8 cellular contexts compared by ENCODE assay signal in genomic region chr20:56391596-56392281, GRCh38. TPM values are rescaled to one million over a fixed set of nuclear protein-coding genes. Genes with fewer than 3 reads are reported as not detected.
A peak's percentile ranks its signal among the peaks of the same experiment; 100 is the strongest.
DNase-seq lines count a peak whose midpoint lies in the region; ATAC-seq, FAIRE-seq and TF ChIP-seq lines count a peak whose summit lies in the region.

AURKA (minus strand) TSS chr20:56392215; CDS start chr20:56388197, 4,018 bp downstream.

- peak; percentile 7 to 37 for ATAC-seq in naive thymus-derived CD8-positive, alpha-beta T cell

- H3K79me2 ChIP-seq in OCI-LY3 (ENCODE audit: low read length): peaks cover 90% of the 10 kb centered on the region
- peaks cover 28 to 80% of the 10 kb centered on the region in 2 experiments for H3K79me2 ChIP-seq in H1 (ENCODE audit: control insufficient read depth in 1 of 2, insufficient read depth in 2 of 2, low read length in 2 of 2)

- peak; percentile 49 for DNase-seq in NCI-H748 (lab: John Stamatoyannopoulos, UW; ENCODE audit: unreplicated experiment)
- DNase-seq in NCI-H748 treated with DMSO at 0.1 percent for 48 hours (lab: John Stamatoyannopoulos, UW): no peak
- DNase-seq in HFF-Myc (ENCODE audit: extremely low read depth, low read depth): no peak
- DNase-seq in H1 (ENCODE audit: low read depth in 1 of 2, low spot score in 2 of 2): no peak
- DNase-seq in naive thymus-derived CD8-positive, alpha-beta T cell: peak in 1 of 10 donors; percentile 9
- DNase-seq in globus pallidus (ENCODE audit: low spot score): no peak
- DNase-seq in activated T-cell treated with anti-CD3 and anti-CD28 coated beads, Interleukin-2, amount 50 U/mL, for 48 hours: no peak

- TF ChIP-seq RAD21 in H1 (IDR thresholded peaks at IDR 0.05 in 1 of 2, conservative IDR thresholded peaks at IDR 0.05 in 1 of 2; ENCODE audit: low read depth in 2 of 2, low read length in 2 of 2): no peak

- H3K27me3 Mint-ChIP-seq in naive thymus-derived CD8-positive, alpha-beta T cell: no peaks in the 10 kb centered on the region

- peak within 1 kb of the TSS; percentile 80 for H3K27ac ChIP-seq in OCI-LY3 (ENCODE audit: low read length)
- peak within 1 kb of the TSS; percentile 92 for H3K27ac ChIP-seq in H1 (ENCODE audit: low read depth, low read length)

- TF ChIP-seq CTCF in HFF-Myc (IDR thresholded peaks at IDR 0.05; ENCODE audit: low read depth, low read length, missing control alignments) (no peak), OCI-LY3 (IDR thresholded peaks at IDR 0.05; ENCODE audit: low read depth, low read length) (no peak), H1 (IDR thresholded peaks at IDR 0.05; ENCODE audit: control extremely low read depth in 1 of 3, insufficient read depth in 1 of 3, low read depth in 1 of 3, low read length in 3 of 3) (no peak)

- H2BK5ac ChIP-seq in H1 (ENCODE audit: low read depth, low read length): peak within 1 kb of the TSS; percentile 84

- peak within 1 kb of the TSS; percentile 85 for H3K4me3 ChIP-seq in HFF-Myc (replicated peaks; ENCODE audit: low read depth, low read length)
- peak within 1 kb of the TSS; percentile 88 for H3K4me3 ChIP-seq in OCI-LY3 (ENCODE audit: low read length)
- H3K4me3 ChIP-seq in H1 (ENCODE audit: extremely low read depth in 1 of 4, insufficient read depth in 2 of 4, low read depth in 3 of 4, low read length in 4 of 4): peak within 1 kb of the TSS; percentile 88 to 99 (median 98)

- 4% methylated on average over 37 of the region's 37 CpGs; no CpG with 5 or more reads in 1 of the 2 experiments for WGBS in H1 (ENCODE audit: extremely low coverage in 1 of 2, insufficient coverage in 1 of 2, insufficient read length in 1 of 2, insufficient replicate concordance in 2 of 2, low coverage in 1 of 2, low lambda C conversion rate in 2 of 2, missing lambda C conversion rate in 1 of 2), 2 experiments

- H2BK120ac ChIP-seq in H1 (replicated peaks; ENCODE audit: low read depth, low read length): no peak within 1 kb of the TSS

- no peaks in the 10 kb centered on the region for H3K27me3 ChIP-seq in OCI-LY3 (ENCODE audit: low read depth, low read length)
- no peaks in the 10 kb centered on the region for H3K27me3 ChIP-seq in H1 (replicated peaks in 1 of 4; ENCODE audit: control insufficient read depth in 3 of 4, extremely low read depth in 1 of 4, insufficient read depth in 3 of 4, low read length in 3 of 4)

- H4K5ac ChIP-seq in H1 (ENCODE audit: insufficient read length, low read depth, low read length): peak within 1 kb of the TSS; percentile 87

- no peak within 1 kb of the TSS for H3K14ac ChIP-seq in H1 (ENCODE audit: insufficient read length)

- no peak for TF ChIP-seq EP300 in H1 (IDR thresholded peaks at IDR 0.05; ENCODE audit: borderline replicate concordance in 1 of 2, low read depth in 2 of 2, low read length in 2 of 2)

- H4K20me1 ChIP-seq in OCI-LY3 (ENCODE audit: insufficient read depth, low read length): peaks cover 11% of the 10 kb centered on the region; the same call in 1 of the 2 replicates
- H4K20me1 ChIP-seq in H1 (replicated peaks in 1 of 2; ENCODE audit: control insufficient read depth in 1 of 2, insufficient read depth in 2 of 2, low read length in 2 of 2): peaks cover 4 to 10% of the 10 kb centered on the region in 2 experiments

- no peak within 1 kb of the TSS for H2BK15ac ChIP-seq in H1 (ENCODE audit: low read length)

- CTCF ChIA-PET in H1 (lab: Charles Lee; ENCODE audit: partially characterized antibody): interaction anchor here (0.6 to 1.2 kb wide), 4 partner anchors 9 to 1883 kb away, joined by 3 to 4 read pairs (median 3); no protein-coding TSS in a partner anchor

- H3K9me3 ChIP-seq in OCI-LY3 (ENCODE audit: insufficient read depth, low read length): no peaks in the 10 kb centered on the region
- H3K9me3 ChIP-seq in H1 (ENCODE audit: insufficient read depth in 2 of 2, low read depth in 1 of 2, low read length in 1 of 2): no peaks in the 10 kb centered on the region

- H3K36me3 ChIP-seq in OCI-LY3 (replicated peaks; ENCODE audit: low read depth, low read length) (peaks cover 66% of the 10 kb centered on the region), H1 (ENCODE audit: control insufficient read depth in 2 of 4, insufficient read depth in 4 of 4, low read length in 3 of 4) (peaks cover 11 to 45% (median 36%) of the 10 kb centered on the region in 4 experiments)

- H3K4me1 ChIP-seq in OCI-LY3 (ENCODE audit: low read length): peaks cover 16% of the 10 kb centered on the region
- H3K4me1 ChIP-seq in H1 (replicated peaks in 1 of 4; ENCODE audit: control insufficient read depth in 3 of 4, insufficient read depth in 4 of 4, low read length in 3 of 4): peaks cover 3 to 7% (median 4%) of the 10 kb centered on the region in 4 experiments; a peak in 5 of 7 replicates

- POLR2A ChIA-PET in H1 (lab: Charles Lee; ENCODE audit: partially characterized antibody): interaction anchor here (0.8 to 3.1 kb wide), 10 partner anchors 9 to 77 kb away, joined by 3 to 10 read pairs (median 6); partner anchors contain the start of genes FAM210B and RTF2
- POLR2A ChIA-PET in naive thymus-derived CD8-positive, alpha-beta T cell (lab: Charles Lee): interaction anchor here (0.6 to 3.4 kb wide), 9 partner anchors 20 to 1997 kb away, joined by 3 to 34 read pairs (median 6); partner anchors contain the start of genes CASS4, FAM210B, RTF2 and VAPB

- no peak within 1 kb of the TSS for H3K4me3 Mint-ChIP-seq in naive thymus-derived CD8-positive, alpha-beta T cell

- peak within 1 kb of the TSS; percentile 95 for H4K91ac ChIP-seq in H1 (replicated peaks; ENCODE audit: insufficient read length, low read length)

- peak within 1 kb of the TSS; percentile 90 for H3K9ac ChIP-seq in OCI-LY3 (ENCODE audit: low read length)
- peak within 1 kb of the TSS; percentile 91 to 99 (median 96) for H3K9ac ChIP-seq in H1 (replicated peaks in 1 of 4; ENCODE audit: extremely low read depth in 1 of 4, low read depth in 3 of 4, low read length in 3 of 4)

- H3K4ac ChIP-seq in H1 (replicated peaks; ENCODE audit: insufficient read length, low read depth, low read length): peak within 1 kb of the TSS; percentile 40

- H2BK20ac ChIP-seq in H1 (ENCODE audit: low read length): no peak within 1 kb of the TSS

- peak in 1 of 2 experiments; percentile 1; a peak in 1 of 3 replicates for TF ChIP-seq POLR2A in H1 (IDR thresholded peaks at IDR 0.05; ENCODE audit: control extremely low read depth in 1 of 2, low read depth in 2 of 2, low read length in 2 of 2)

- peaks cover 0 to 18% (median 0%) of the 10 kb centered on the region in 3 donors for H3K36me3 Mint-ChIP-seq in naive thymus-derived CD8-positive, alpha-beta T cell

- FAIRE-seq in H1 (lab: Jason Lieb, UNC): no peak

- H3K27ac Mint-ChIP-seq in naive thymus-derived CD8-positive, alpha-beta T cell: peak within 1 kb of the TSS in 5 of 10 donors; percentile 3 to 90 (median 61)

- H3K23ac ChIP-seq in H1 (ENCODE audit: insufficient read length): no peak within 1 kb of the TSS

- H3K23me2 ChIP-seq in H1 (ENCODE audit: low read depth, low read length): peaks cover 3% of the 10 kb centered on the region

- H3K4me1 Mint-ChIP-seq in naive thymus-derived CD8-positive, alpha-beta T cell: peaks cover 16 to 32% (median 24%) of the 10 kb centered on the region in 4 donors

- peak within 1 kb of the TSS; percentile 69 for H2AFZ ChIP-seq in OCI-LY3 (ENCODE audit: low read depth, low read length)
- peak within 1 kb of the TSS; percentile 38; the same call in 1 of the 2 replicates for H2AFZ ChIP-seq in H1 (ENCODE audit: low read length)

- H3K79me1 ChIP-seq in H1 (ENCODE audit: low read depth, low read length): peaks cover 10% of the 10 kb centered on the region

- H3K9me3 Mint-ChIP-seq in naive thymus-derived CD8-positive, alpha-beta T cell: no peaks in the 10 kb centered on the region

- peak within 1 kb of the TSS; percentile 96; the same call in 1 of the 2 replicates for H4K8ac ChIP-seq in H1 (ENCODE audit: extremely low read depth, insufficient read depth, low read length)

- peak within 1 kb of the TSS; percentile 67; the same call in 1 of the 2 replicates for H2AK5ac ChIP-seq in H1 (ENCODE audit: low read depth, low read length)

- peak within 1 kb of the TSS; percentile 84 for H3K56ac ChIP-seq in H1 (replicated peaks; ENCODE audit: insufficient read length, low read depth, low read length)

- H3K18ac ChIP-seq in H1 (ENCODE audit: extremely low read depth, low read length): peak within 1 kb of the TSS; percentile 42; the same call in 1 of the 2 replicates

- H2BK12ac ChIP-seq in H1 (ENCODE audit: low read depth, low read length): no peak within 1 kb of the TSS; the same call in 1 of the 2 replicates

- H3K4me2 ChIP-seq in OCI-LY3 (ENCODE audit: low read length): peak within 1 kb of the TSS; percentile 92
- H3K4me2 ChIP-seq in H1 (ENCODE audit: insufficient read depth in 1 of 2, low read depth in 2 of 2, low read length in 2 of 2): peak within 1 kb of the TSS; percentile 97

TF ChIP-seq in H1, 55 proteins besides CTCF, POLR2A, EP300 and RAD21 (continues in another document):
- TF ChIP-seq BACH1 (IDR thresholded peaks at IDR 0.05; ENCODE audit: low read length): no peak
- TF ChIP-seq USF2 (IDR thresholded peaks at IDR 0.05; ENCODE audit: low read length): no peak
- no peak for TF ChIP-seq SP4 (IDR thresholded peaks at IDR 0.05; ENCODE audit: low read length)
- no peak for TF ChIP-seq SP2 (IDR thresholded peaks at IDR 0.05; ENCODE audit: low read length)

RNA-seq across cellular contexts. Expression of gene AURKA, which starts in this region (rescaled TPM):
- total RNA-seq in H1 (2021; fragmentation: NEBNext Ultra II Directional; extraction: Animal tissue kit (Norgen Biotek cat#: 25700)): 84.8 and 90.8 TPM in 2 replicates
- 37.5 and 45.8 TPM in 2 replicates for polyA plus RNA-seq in H1 (2011; rRNA removed)
- 58.8 TPM for polyA plus RNA-seq in H1 (2011; cell fraction: cytosol; rRNA removed)
- 25.7 TPM for polyA plus RNA-seq in H1 (2011; cell fraction: nucleus; rRNA removed)
- 50.7 to 74.2 TPM (median 56.9 TPM) in 4 replicates for polyA plus RNA-seq in H1 (2012, experiment 1 of 2)
- polyA plus RNA-seq in H1 (2012, experiment 2 of 2): 17.7 TPM
- polyA plus RNA-seq in H1 (2013, experiment 1 of 2): 69.7 TPM
- polyA plus RNA-seq in H1 (2013, experiment 2 of 2): 71.0 TPM
- 50.4 and 52.9 TPM in 2 replicates for polyA minus RNA-seq in H1 (2011; rRNA and poly(A)+ RNA removed)
- polyA minus RNA-seq in H1 (2011; cell fraction: cytosol; rRNA and poly(A)+ RNA removed): 36.8 TPM
- polyA minus RNA-seq in H1 (2011; cell fraction: nucleus; rRNA and poly(A)+ RNA removed): 25.2 TPM
- total RNA-seq in naive thymus-derived CD8-positive, alpha-beta T cell: 1 to 10 TPM in 1 of 2 experiments, under 1 TPM in 1; 0.85 to 1.3 TPM
- under 1 TPM; 0.19 to 0.50 (median 0.44) TPM for polyA plus RNA-seq in naive thymus-derived CD8-positive, alpha-beta T cell

Comparison
In these comparisons a context has a peak if more than half of its experiments do, and no peak if none do; other contexts are left out.
1. RNA of gene AURKA (total RNA-seq): 84.8 to 90.8 TPM in H1; 0.85 to 1.3 TPM in naive thymus-derived CD8-positive, alpha-beta T cell; every median in the first group is over 10 times any median in the second.
2. RNA of gene AURKA (polyA plus RNA-seq): 17.7 to 74.2 TPM in H1; 0.19 to 0.50 TPM in naive thymus-derived CD8-positive, alpha-beta T cell; every median in the first group is over 10 times any median in the second.
3. Peak in every context shown above with its lines, with median percentiles within 50 percentile points of each other: H3K4me3 ChIP-seq.